In genomic region chr7:107023522-107024149, GRCh38 we compare ENCODE assay signal across 28 cellular contexts.
"Had no signal": no experiment of that assay in that cellular context is flagged by ENCODE, and none has a peak within 500 bp of the region (broad histone marks: within the 10 kb centered on the region; RNA-seq: fewer than 3 reads in every experiment).

No MANE protein-coding gene starts in this region.

- H3K36me3 ChIP-seq: breast epithelium, esophagus squamous epithelium, heart right ventricle, left ventricle myocardium inferior, ovary, sigmoid colon, thyroid gland, upper lobe of right lung had no signal

- H3K27ac Mint-ChIP-seq: activated CD4-positive, alpha-beta T cell treated with anti-CD3 and anti-CD28 coated beads, Interleukin-2, amount 10 ng/mL, durations not matched to agents 24 days and 14 days; activated CD8-positive, alpha-beta memory T cell treated with anti-CD3 and anti-CD28 coated beads, Interleukin-2, amount 10 ng/mL, durations not matched to agents 7 days and 5 days; activated CD8-positive, alpha-beta T cell treated with anti-CD3 and anti-CD28 coated beads, Interleukin-2, amount 10 ng/mL, durations not matched to agents 7 days and 5 days; activated naive CD4-positive, alpha-beta T cell treated with anti-CD3 and anti-CD28 coated beads, Interleukin-2, amount 50 U/mL, for 72 hours; activated T-helper 2 cell treated with anti-CD3 and anti-CD28 coated beads, Interferon-gamma antibody, Interleukin-2, Interleukin-4, amounts not matched to agents 10 μg/mL and 5 μg/mL and 100 μg/mL, durations not matched to agents 14 hours and 24 hours and 36 hours; endodermal cell; nephron progenitor cell; progenitor cell of endocrine pancreas; stimulated activated memory B cell treated with anti-CD40 and anti-IgM and Interleukin-4, amounts not matched to agents 10 μg/mL and 1 μg/mL and 100 μg/mL, for 72 hours; stimulated activated naive CD8-positive, alpha-beta T cell treated with anti-CD3 and anti-CD28 coated beads, Interleukin-15, amount 100 ng/mL, for 72 hours had no signal

- H3K4me3 ChIP-seq: breast epithelium, esophagus squamous epithelium, heart right ventricle, left ventricle myocardium inferior, ovary, sigmoid colon, thyroid gland, upper lobe of right lung had no signal

- ATAC-seq: activated CD8-positive, alpha-beta memory T cell treated with anti-CD3 and anti-CD28 coated beads, Interleukin-2, amount 10 ng/mL, durations not matched to agents 7 days and 5 days; activated CD8-positive, alpha-beta T cell treated with anti-CD3 and anti-CD28 coated beads, Interleukin-2, amount 10 ng/mL, durations not matched to agents 7 days and 5 days; activated naive CD4-positive, alpha-beta T cell treated with anti-CD3 and anti-CD28 coated beads, Interleukin-2, amount 50 U/mL, for 72 hours; stimulated activated memory B cell treated with anti-CD40 and anti-IgM and Interleukin-4, amounts not matched to agents 10 μg/mL and 1 μg/mL and 100 μg/mL, for 72 hours; stimulated activated naive CD8-positive, alpha-beta T cell treated with anti-CD3 and anti-CD28 coated beads, Interleukin-15, amount 100 ng/mL, for 72 hours; upper lobe of right lung had no signal

- FAIRE-seq: small intestine had no signal

- H3K4me3 Mint-ChIP-seq: activated CD4-positive, alpha-beta T cell treated with anti-CD3 and anti-CD28 coated beads, Interleukin-2, amount 10 ng/mL, durations not matched to agents 24 days and 14 days; activated CD8-positive, alpha-beta memory T cell treated with anti-CD3 and anti-CD28 coated beads, Interleukin-2, amount 10 ng/mL, durations not matched to agents 7 days and 5 days; activated CD8-positive, alpha-beta T cell treated with anti-CD3 and anti-CD28 coated beads, Interleukin-2, amount 10 ng/mL, durations not matched to agents 7 days and 5 days; dendritic cell treated with granulocyte-macrophage colony-stimulating factor and Interleukin-4, amounts not matched to agents 40 ng/mL and 50 ng/mL, for 4 days; endodermal cell; nephron progenitor cell; stimulated activated memory B cell treated with anti-CD40 and anti-IgM and Interleukin-4, amounts not matched to agents 10 μg/mL and 1 μg/mL and 100 μg/mL, for 72 hours; stimulated activated naive CD8-positive, alpha-beta T cell treated with anti-CD3 and anti-CD28 coated beads, Interleukin-15, amount 100 ng/mL, for 72 hours had no signal

- H3K4me1 ChIP-seq: esophagus squamous epithelium, left ventricle myocardium inferior, sigmoid colon, thyroid gland, upper lobe of right lung had no signal

- H3K9me3 Mint-ChIP-seq: activated CD4-positive, alpha-beta T cell treated with anti-CD3 and anti-CD28 coated beads, Interleukin-2, amount 10 ng/mL, durations not matched to agents 24 days and 14 days; activated naive CD4-positive, alpha-beta T cell treated with anti-CD3 and anti-CD28 coated beads, Interleukin-2, amount 50 U/mL, for 72 hours; activated T-helper 2 cell treated with anti-CD3 and anti-CD28 coated beads, Interferon-gamma antibody, Interleukin-2, Interleukin-4, amounts not matched to agents 10 μg/mL and 5 μg/mL and 100 μg/mL, durations not matched to agents 14 hours and 24 hours and 36 hours; stimulated activated memory B cell treated with anti-CD40 and anti-IgM and Interleukin-4, amounts not matched to agents 10 μg/mL and 1 μg/mL and 100 μg/mL, for 72 hours; stimulated activated naive CD8-positive, alpha-beta T cell treated with anti-CD3 and anti-CD28 coated beads, Interleukin-15, amount 100 ng/mL, for 72 hours had no signal

- H3K9me3 ChIP-seq: esophagus squamous epithelium, thyroid gland, upper lobe of right lung had no signal

- H3K27me3 Mint-ChIP-seq: dendritic cell treated with granulocyte-macrophage colony-stimulating factor and Interleukin-4, amounts not matched to agents 40 ng/mL and 50 ng/mL, for 4 days; progenitor cell of endocrine pancreas; stimulated activated memory B cell treated with anti-CD40 and anti-IgM and Interleukin-4, amounts not matched to agents 10 μg/mL and 1 μg/mL and 100 μg/mL, for 72 hours; stimulated activated naive CD8-positive, alpha-beta T cell treated with anti-CD3 and anti-CD28 coated beads, Interleukin-15, amount 100 ng/mL, for 72 hours had no signal

- H3K27me3 ChIP-seq: breast epithelium, esophagus squamous epithelium, heart right ventricle, ovary, sigmoid colon, thyroid gland, upper lobe of right lung had no signal

- H3K4me1 Mint-ChIP-seq: activated CD4-positive, alpha-beta T cell treated with anti-CD3 and anti-CD28 coated beads, Interleukin-2, amount 10 ng/mL, durations not matched to agents 24 days and 14 days; activated CD8-positive, alpha-beta memory T cell treated with anti-CD3 and anti-CD28 coated beads, Interleukin-2, amount 10 ng/mL, durations not matched to agents 7 days and 5 days; endodermal cell; nephron progenitor cell; stimulated activated naive CD8-positive, alpha-beta T cell treated with anti-CD3 and anti-CD28 coated beads, Interleukin-15, amount 100 ng/mL, for 72 hours had no signal

- H3K36me3 Mint-ChIP-seq: stimulated activated memory B cell treated with anti-CD40 and anti-IgM and Interleukin-4, amounts not matched to agents 10 μg/mL and 1 μg/mL and 100 μg/mL, for 72 hours had no signal

- DNase-seq: activated CD4-positive, alpha-beta T cell treated with anti-CD3 and anti-CD28 coated beads, Interleukin-2, amount 10 ng/mL, durations not matched to agents 24 days and 14 days; activated CD4-positive, CD25-positive, alpha-beta regulatory T cell treated with anti-CD3 and anti-CD28 coated beads, Interleukin-2, amount 50 U/mL, for 72 hours; activated CD8-positive, alpha-beta memory T cell treated with anti-CD3 and anti-CD28 coated beads, Interleukin-2, amount 10 ng/mL, durations not matched to agents 7 days and 5 days; activated CD8-positive, alpha-beta T cell treated with anti-CD3 and anti-CD28 coated beads, Interleukin-2, amount 10 ng/mL, durations not matched to agents 7 days and 5 days; activated T-cell treated with anti-CD3 and anti-CD28 coated beads, Interleukin-2, amount 50 U/mL, for 48 hours; central memory CD4-positive, alpha-beta T cell; endodermal cell; esophagus squamous epithelium; foreskin melanocyte; heart right ventricle; kidney glomerular epithelial cell; left ventricle myocardium inferior; nephron progenitor cell; ovary; sigmoid colon; small intestine; stimulated activated CD4-positive, alpha-beta T cell treated with anti-CD3 and anti-CD28 coated beads, Interleukin-4, amount 100 ng/mL, for 24 hours; stimulated activated naive CD8-positive, alpha-beta T cell treated with anti-CD3 and anti-CD28 coated beads, Interleukin-15, amount 100 ng/mL, for 72 hours; substantia nigra; T-helper 2 cell; thyroid gland; upper lobe of right lung had no signal

- H3K27ac ChIP-seq: breast epithelium, esophagus squamous epithelium, heart right ventricle, left ventricle myocardium inferior, sigmoid colon, thyroid gland, upper lobe of right lung had no signal
